ENCODE assay signal across 11 cellular contexts in genomic region chr15:49044002-49044401, GRCh38. TPM values are rescaled to one million over a fixed set of nuclear protein-coding genes. Genes with fewer than 3 reads are reported as not detected.
DNase-seq lines count a peak whose midpoint lies in the region; ATAC-seq, FAIRE-seq and TF ChIP-seq lines count a peak whose summit lies in the region.
"Had no signal": no experiment of that assay in that cellular context is flagged by ENCODE, and none has a peak within 500 bp of the region (broad histone marks: within the 10 kb centered on the region; RNA-seq: fewer than 3 reads in every experiment).

No MANE protein-coding gene starts in this region.

- no peaks in the 10 kb centered on the region for H3K36me3 ChIP-seq in CD8-positive, alpha-beta T cell (ENCODE audit: insufficient read depth, low read length)
- H3K36me3 ChIP-seq in Loucy (ENCODE audit: insufficient read depth, low read length) (no peaks in the 10 kb centered on the region), endothelial cell of umbilical vein (ENCODE audit: control insufficient read depth in 2 of 2, extremely low read depth in 1 of 2, insufficient read depth in 2 of 2, low read length in 2 of 2) (no peaks in the 10 kb centered on the region), adrenal gland (replicated peaks in 1 of 2) (no peaks in the 10 kb centered on the region)
- H3K36me3 ChIP-seq: SJCRH30 had no signal

- H3K27me3 Mint-ChIP-seq in CD8-positive, alpha-beta T cell (ENCODE audit: low read depth): no peaks in the 10 kb centered on the region
- no peaks in the 10 kb centered on the region for H3K27me3 Mint-ChIP-seq in osteocyte (ENCODE audit: unreplicated experiment)

- peaks cover 50% of the 10 kb centered on the region for H3K4me1 Mint-ChIP-seq in CD8-positive, alpha-beta T cell (ENCODE audit: low read depth)
- H3K4me1 Mint-ChIP-seq in osteocyte (ENCODE audit: unreplicated experiment): peaks cover 40% of the 10 kb centered on the region

- no peaks in the 10 kb centered on the region for H3K9me3 ChIP-seq in CD8-positive, alpha-beta T cell (ENCODE audit: low read length)
- H3K9me3 ChIP-seq in Loucy (ENCODE audit: insufficient read depth, low read depth, low read length): no peaks in the 10 kb centered on the region
- no peaks in the 10 kb centered on the region for H3K9me3 ChIP-seq in endothelial cell of umbilical vein (replicated peaks; ENCODE audit: control insufficient read depth, insufficient read depth, low read length)
- no peaks in the 10 kb centered on the region for H3K9me3 ChIP-seq in adrenal gland (replicated peaks in 1 of 3)
- H3K9me3 ChIP-seq: SJCRH30 had no signal

- peaks cover 33% of the 10 kb centered on the region for H3K4me1 ChIP-seq in CD8-positive, alpha-beta T cell (ENCODE audit: insufficient read depth, low read length)
- H3K4me1 ChIP-seq in Loucy (ENCODE audit: insufficient read depth, low read length, poor library complexity, severe bottlenecking) (peaks cover 32% of the 10 kb centered on the region), endothelial cell of umbilical vein (ENCODE audit: control insufficient read depth, extremely low read depth, insufficient read depth, low read length) (peaks cover 18% of the 10 kb centered on the region), adrenal gland (replicated peaks in 1 of 2) (peaks cover 9 to 43% of the 10 kb centered on the region in 2 donors)

- H3K9ac ChIP-seq in Loucy (ENCODE audit: low read depth, low read length, poor library complexity, severe bottlenecking) (peak overlapping the region; percentile 78), endothelial cell of umbilical vein (replicated peaks; ENCODE audit: extremely low read depth, insufficient read depth, low read length) (no peak overlapping the region)

- DNase-seq in CD8-positive, alpha-beta T cell: no peak
- DNase-seq in endothelial cell of umbilical vein (ENCODE audit: low read depth, low spot score) (no peak), osteocyte (ENCODE audit: extremely low spot score, unreplicated experiment) (no peak), kidney tubule cell (ENCODE audit: low spot score) (no peak), adrenal gland (no peak)
- no peak for DNase-seq in stimulated activated CD4-positive, alpha-beta T cell treated with anti-CD3 and anti-CD28 coated beads, Interleukin-2, amount 100 ng/mL, for 48 hours
- DNase-seq: effector CD4-positive, alpha-beta T cell; GDM1; SJCRH30 had no signal

- peaks cover 4% of the 10 kb centered on the region; the same call in 1 of the 2 replicates for H3F3A ChIP-seq in Loucy (ENCODE audit: low read depth)

- peak overlapping the region; percentile 20 for H3K4me3 Mint-ChIP-seq in CD8-positive, alpha-beta T cell
- peak overlapping the region; percentile 91 for H3K4me3 Mint-ChIP-seq in osteocyte (ENCODE audit: unreplicated experiment)

- no peak overlapping the region for H3K4me3 ChIP-seq in CD8-positive, alpha-beta T cell (ENCODE audit: low read depth, low read length)
- H3K4me3 ChIP-seq in Loucy (ENCODE audit: low read length, poor library complexity, severe bottlenecking) (peak overlapping the region; percentile 86), endothelial cell of umbilical vein (replicated peaks in 1 of 3; ENCODE audit: insufficient read depth in 1 of 3, low read depth in 1 of 3, low read length in 3 of 3) (no peak overlapping the region), adrenal gland (no peak overlapping the region)

- H4K20me1 ChIP-seq in Loucy (ENCODE audit: insufficient read depth, low read length, poor library complexity, severe bottlenecking) (peaks cover 33% of the 10 kb centered on the region), endothelial cell of umbilical vein (replicated peaks; ENCODE audit: control insufficient read depth, extremely low read depth, insufficient read depth, low read length) (peaks cover 2% of the 10 kb centered on the region)

- H3K9me2 ChIP-seq in Loucy (replicated peaks; ENCODE audit: low read depth, low read length): no peaks in the 10 kb centered on the region

- peaks cover 21% of the 10 kb centered on the region for H3K36me3 Mint-ChIP-seq in CD8-positive, alpha-beta T cell
- peaks cover 3% of the 10 kb centered on the region for H3K36me3 Mint-ChIP-seq in osteocyte (ENCODE audit: unreplicated experiment)

- no peaks in the 10 kb centered on the region for H3K9me3 Mint-ChIP-seq in CD8-positive, alpha-beta T cell
- no peaks in the 10 kb centered on the region for H3K9me3 Mint-ChIP-seq in osteocyte (ENCODE audit: unreplicated experiment)

- peaks cover 53% of the 10 kb centered on the region for H3K79me2 ChIP-seq in Loucy (ENCODE audit: insufficient read depth, low read length)
- H3K79me2 ChIP-seq in endothelial cell of umbilical vein (ENCODE audit: control insufficient read depth, insufficient read depth, low read length): peaks cover 44% of the 10 kb centered on the region

- BruUV-seq in endothelial cell of umbilical vein (replicated peaks; lab: Mats Ljungman, UMichigan): no TSS peak

- no peak overlapping the region for H2AFZ ChIP-seq in Loucy (ENCODE audit: low read length)
- H2AFZ ChIP-seq in endothelial cell of umbilical vein (ENCODE audit: low read depth, low read length): no peak overlapping the region

- intact Hi-C loops in CD8-positive, alpha-beta T cell (cut with DNase I, micrococcal nuclease): loop anchor here (5.0 to 10.0 kb wide), 2 partner anchors 1643 to 1721 kb away; partner anchors contain the start of genes SPPL2A (in 1 of the 2) and TRPM7 (in 1 of the 2)
- intact Hi-C loops in endothelial cell of umbilical vein (cut with micrococcal nuclease): loop anchor here (10.0 kb wide), 2 partner anchors 181 to 689 kb away; no protein-coding TSS in a partner anchor
- intact Hi-C loops in adrenal gland (cut with DNase I): no loop called here

- no peak for TF ChIP-seq CTCF in CD8-positive, alpha-beta T cell (IDR thresholded peaks at IDR 0.05)
- no peak for TF ChIP-seq CTCF in Loucy (conservative IDR thresholded peaks at IDR 0.05; ENCODE audit: low read length)
- TF ChIP-seq CTCF in endothelial cell of umbilical vein (IDR thresholded peaks at IDR 0.05; ENCODE audit: extremely low read depth in 1 of 2, insufficient read depth in 1 of 2, low read depth in 1 of 2, low read length in 2 of 2): no peak
- TF ChIP-seq CTCF in osteocyte (IDR thresholded peaks at IDR 0.05): no peak
- no peak for TF ChIP-seq CTCF in adrenal gland (IDR thresholded peaks at IDR 0.05)

- no peak overlapping the region for H3K27ac Mint-ChIP-seq in CD8-positive, alpha-beta T cell
- peak overlapping the region; percentile 18 for H3K27ac Mint-ChIP-seq in osteocyte (ENCODE audit: unreplicated experiment)

- ATAC-seq in CD8-positive, alpha-beta T cell: no peak
- no peak for ATAC-seq in GM18868 (IDR thresholded peaks at IDR 0.05; ENCODE audit: unreplicated experiment)

- no peak for FAIRE-seq in endothelial cell of umbilical vein (lab: Jason Lieb, UNC)

- CTCF ChIA-PET in CD8-positive, alpha-beta T cell (lab: Charles Lee): no interaction called here
- CTCF ChIA-PET in endothelial cell of umbilical vein (lab: Charles Lee): no interaction called here

- POLR2A ChIA-PET in CD8-positive, alpha-beta T cell (lab: Charles Lee): no interaction called here
- POLR2A ChIA-PET in endothelial cell of umbilical vein (lab: Charles Lee): no interaction called here

- H3K27ac ChIP-seq in CD8-positive, alpha-beta T cell (ENCODE audit: low read depth, low read length): no peak overlapping the region
- H3K27ac ChIP-seq in endothelial cell of umbilical vein (ENCODE audit: insufficient read depth, low read depth, low read length): no peak overlapping the region
- H3K27ac ChIP-seq in adrenal gland: no peak overlapping the region

- H3K9me1 ChIP-seq in endothelial cell of umbilical vein (replicated peaks; ENCODE audit: control insufficient read depth, extremely low read depth, insufficient read depth, low read length): no peaks in the 10 kb centered on the region

- peak overlapping the region; percentile 94 for H3K4me2 ChIP-seq in Loucy (ENCODE audit: low read depth, low read length, poor library complexity, severe bottlenecking)
- H3K4me2 ChIP-seq in endothelial cell of umbilical vein (ENCODE audit: insufficient read depth, low read length): peak overlapping the region; percentile 100

- 75 to 81% (median 77%) methylated on average over 3 of the region's 3 CpGs for WGBS in adrenal gland, 4 donors

- no peak for TF ChIP-seq POLR2A in endothelial cell of umbilical vein (IDR thresholded peaks at IDR 0.05; ENCODE audit: low read depth, low read length)
- TF ChIP-seq POLR2A in adrenal gland (IDR thresholded peaks at IDR 0.05): no peak

- dilution Hi-C loops in endothelial cell of umbilical vein (cut with MboI; ENCODE audit: extremely low pct_ligation_motif_present, low sequenced_read_pairs): no loop called here

- H3K27me3 ChIP-seq in CD8-positive, alpha-beta T cell (ENCODE audit: insufficient read depth, low read length): no peaks in the 10 kb centered on the region
- H3K27me3 ChIP-seq in Loucy (ENCODE audit: insufficient read depth, low read length, poor library complexity, severe bottlenecking): no peaks in the 10 kb centered on the region
- H3K27me3 ChIP-seq in endothelial cell of umbilical vein (ENCODE audit: control insufficient read depth in 2 of 2, insufficient read depth in 2 of 2, low read length in 2 of 2): no peaks in the 10 kb centered on the region
- no peaks in the 10 kb centered on the region for H3K27me3 ChIP-seq in adrenal gland
- H3K27me3 ChIP-seq: SJCRH30 had no signal

TF ChIP-seq in endothelial cell of umbilical vein, 7 proteins besides CTCF, POLR2A, EP300 and RAD21 (continues in another document):
- no peak for TF ChIP-seq MAX (IDR thresholded peaks at IDR 0.05; ENCODE audit: insufficient read depth, insufficient read length)
- TF ChIP-seq JUN (IDR thresholded peaks at IDR 0.05; ENCODE audit: borderline replicate concordance, insufficient read depth, insufficient read length, low read depth): no peak
- TF ChIP-seq MYC (IDR thresholded peaks at IDR 0.05; ENCODE audit: low read depth, low read length): no peak
- no peak for TF ChIP-seq EZH2 (IDR thresholded peaks at IDR 0.05; ENCODE audit: borderline replicate concordance, low read depth, low read length, severe bottlenecking)

RNA-seq across cellular contexts. Expression of gene SECISBP2L, which starts 2.2 kb away (rescaled TPM):
- 10 to 100 TPM; 54.8 to 61.2 TPM for total RNA-seq in CD8-positive, alpha-beta T cell
- 44.7 and 52.3 TPM in 2 replicates for total RNA-seq in endothelial cell of umbilical vein
- 23.1 and 23.2 TPM in 2 replicates for polyA plus RNA-seq in endothelial cell of umbilical vein
- 9.3 and 10.1 TPM in 2 replicates for polyA plus RNA-seq in endothelial cell of umbilical vein (2011; cell fraction: cytosol; rRNA removed)
- 25.5 and 26.3 TPM in 2 replicates for polyA plus RNA-seq in endothelial cell of umbilical vein (2011; cell fraction: nucleus; rRNA removed)
- 16.2 and 20.6 TPM in 2 replicates for polyA plus RNA-seq in endothelial cell of umbilical vein (2012)
- 115 TPM in 2 replicates for polyA minus RNA-seq in endothelial cell of umbilical vein
- 11.1 TPM for polyA minus RNA-seq in endothelial cell of umbilical vein (2011; cell fraction: cytosol; rRNA and poly(A)+ RNA removed)
- polyA minus RNA-seq in endothelial cell of umbilical vein (2011; cell fraction: nucleus; rRNA and poly(A)+ RNA removed): 101 and 132 TPM in 2 replicates
- total RNA-seq in osteocyte: 47.7 TPM in 2 replicates
- 10 to 100 TPM; 24.9 to 99.2 (median 44.2) TPM for total RNA-seq in adrenal gland
- 10 to 100 TPM in 2 of 3 donors, 1 to 10 TPM in 1; 9.1 to 65.9 (median 12.8) TPM for polyA plus RNA-seq in adrenal gland

Comparison
In these comparisons a context has a peak if more than half of its experiments do, and no peak if none do; other contexts are left out.
1. intact Hi-C loops: an anchor here in CD8-positive, alpha-beta T cell (5.0 to 10.0 kb wide) and endothelial cell of umbilical vein (10.0 kb wide); none called in adrenal gland.